Comparison of ENCODE assay signal across 38 cellular contexts in the genomic region with DNA sequence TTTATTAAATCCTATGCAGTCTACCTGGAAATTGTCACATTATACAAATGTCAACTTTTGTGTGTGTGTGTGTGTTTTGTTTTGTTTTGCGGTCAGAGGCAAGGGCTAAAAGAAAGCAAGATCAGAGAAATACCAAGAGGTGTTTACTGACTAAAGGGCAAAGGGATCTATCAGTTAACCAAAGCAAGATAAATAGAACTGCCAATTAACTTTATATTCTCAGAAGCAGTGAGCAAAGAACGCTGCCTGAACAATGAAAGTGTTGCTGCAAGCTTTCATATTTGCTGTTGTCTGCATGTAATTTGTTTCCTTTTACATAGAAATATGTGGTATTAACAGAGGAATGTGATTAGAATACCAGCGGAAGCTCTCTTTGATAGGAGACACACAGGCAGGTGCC. TPM values are rescaled to one million over a fixed set of nuclear protein-coding genes. Genes with fewer than 3 reads are reported as not detected.
"Had no signal": no experiment of that assay in that cellular context is flagged by ENCODE, and none has a peak within 500 bp of the region (broad histone marks: within the 10 kb centered on the region; RNA-seq: fewer than 3 reads in every experiment).

No MANE protein-coding gene starts in this region.

- H3K36me3 ChIP-seq: adrenal gland, esophagus squamous epithelium, gastroesophageal sphincter, heart right ventricle, WERI-Rb-1 had no signal

- H3K27me3 ChIP-seq: adrenal gland, body of pancreas, esophagus squamous epithelium, gastroesophageal sphincter, heart right ventricle had no signal

- H3K27ac ChIP-seq: adrenal gland, body of pancreas, coronary artery, dorsolateral prefrontal cortex, heart right ventricle, WERI-Rb-1 had no signal

- H3K4me3 ChIP-seq: adrenal gland, body of pancreas, coronary artery, dorsolateral prefrontal cortex, esophagus squamous epithelium, gastroesophageal sphincter, heart right ventricle had no signal

- DNase-seq: activated B cell treated with CpG ODN at 0.5 μM for 24 hours; activated CD4-positive, alpha-beta T cell treated with anti-CD3 and anti-CD28 coated beads for 48 hours; activated CD4-positive, alpha-beta T cell treated with anti-CD3 and anti-CD28 coated beads, Interleukin-2, amount 50 U/mL, for 1 hour; activated CD4-positive, alpha-beta T cell treated with anti-CD3 and anti-CD28 coated beads, Interleukin-2, amount 50 U/mL, for 48 hours; activated CD8-positive, alpha-beta memory T cell treated with anti-CD3 and anti-CD28 coated beads, Interleukin-2, amount 10 ng/mL, durations not matched to agents 7 days and 5 days; activated CD8-positive, alpha-beta memory T cell treated with anti-CD3 and anti-CD28 coated beads, Interleukin-2, amount 50 U/mL, for 4 hours; activated CD8-positive, alpha-beta T cell treated with anti-CD3 and anti-CD28 coated beads, Interleukin-2, amount 10 ng/mL, durations not matched to agents 7 days and 5 days; activated effector memory CD4-positive, alpha-beta T cell treated with anti-CD3 and anti-CD28 coated beads, Interleukin-2, amount 50 U/mL, for 16 hours; activated naive CD4-positive, alpha-beta T cell treated with anti-CD3 and anti-CD28 coated beads for 36 hours; activated naive CD8-positive, alpha-beta T cell treated with anti-CD3 and anti-CD28 coated beads for 36 hours; activated naive CD8-positive, alpha-beta T cell treated with anti-CD3 and anti-CD28 coated beads, Interleukin-2, amount 50 U/mL, for 24 hours; activated T-cell treated with anti-CD3 and anti-CD28 coated beads, Interleukin-2, amount 50 U/mL, for 1 hour; activated T-cell treated with anti-CD3 and anti-CD28 coated beads, Interleukin-2, amount 50 U/mL, for 48 hours; adrenal gland; amygdala; aorta; body of pancreas; dorsolateral prefrontal cortex; effector CD4-positive, alpha-beta T cell; effector memory CD8-positive, alpha-beta T cell; erythroblast; esophagus squamous epithelium; foreskin melanocyte; heart right ventricle; T-helper 1 cell; T-helper 17 cell; T1000; WERI-Rb-1 had no signal

- H3K9me3 ChIP-seq: adrenal gland, body of pancreas, esophagus squamous epithelium, gastroesophageal sphincter, heart right ventricle had no signal

- H3K4me1 ChIP-seq: adrenal gland, body of pancreas had no signal

- ATAC-seq: activated CD4-positive, CD25-positive, alpha-beta regulatory T cell treated with anti-CD3 and anti-CD28 coated beads, Interleukin-2, amount 50 U/mL, for 24 hours; activated CD8-positive, alpha-beta memory T cell treated with anti-CD3 and anti-CD28 coated beads, Interleukin-2, amount 10 ng/mL, durations not matched to agents 7 days and 5 days; activated CD8-positive, alpha-beta T cell treated with anti-CD3 and anti-CD28 coated beads, Interleukin-2, amount 10 ng/mL, durations not matched to agents 7 days and 5 days; activated naive CD8-positive, alpha-beta T cell treated with anti-CD3 and anti-CD28 coated beads, Interleukin-2, amount 50 U/mL, for 24 hours; body of pancreas; effector memory CD8-positive, alpha-beta T cell; gastroesophageal sphincter; heart right ventricle; T-helper 17 cell had no signal

RNA-seq across cellular contexts. Expression of gene CCDC60, which starts 30.9 kb away (rescaled TPM):
- total RNA-seq: activated B cell treated with CpG ODN at 0.5 μM for 24 hours; activated CD8-positive, alpha-beta memory T cell treated with anti-CD3 and anti-CD28 coated beads for 36 hours; activated CD8-positive, alpha-beta memory T cell treated with anti-CD3 and anti-CD28 coated beads, Interleukin-2, amount 10 ng/mL, durations not matched to agents 7 days and 5 days; activated CD8-positive, alpha-beta T cell treated with anti-CD3 and anti-CD28 coated beads, Interleukin-2, amount 10 ng/mL, durations not matched to agents 7 days and 5 days; activated naive CD4-positive, alpha-beta T cell treated with anti-CD3 and anti-CD28 coated beads for 36 hours; activated naive CD8-positive, alpha-beta T cell treated with anti-CD3 and anti-CD28 coated beads for 36 hours; activated T-helper 1 cell treated with anti-CD3 and anti-CD28 coated beads, Interleukin-12 subunit alpha, Interleukin-12 subunit beta, Interleukin-2, Interleukin-4 antibody, amounts not matched to agents 30 ng/mL and 10 ng/mL and 1 ng/mL, durations not matched to agents 14 hours and 24 hours and 36 hours; activated T-helper 2 cell treated with anti-CD3 and anti-CD28 coated beads, Interferon-gamma antibody, Interleukin-2, Interleukin-4, amounts not matched to agents 10 μg/mL and 5 μg/mL and 100 μg/mL, durations not matched to agents 14 hours and 24 hours and 36 hours; adrenal gland; aorta; body of pancreas; cerebellum; dorsolateral prefrontal cortex; fibroblast of lung; fibroblast of villous mesenchyme; glomerular endothelial cell; heart right ventricle; T-helper 17 cell had no signal
- polyA plus RNA-seq: adrenal gland, aorta, fibroblast of lung, heart right ventricle had no signal
